1 cellular context compared by ENCODE assay signal in genomic region chr15:73989001-73989798, GRCh38.
TF ChIP-seq lines count a peak whose summit lies in the region.

No MANE protein-coding gene starts in this region.

TF ChIP-seq in SK-N-SH, 30 proteins besides CTCF, POLR2A, EP300 and RAD21 (continued from another document):
- TF ChIP-seq ZBTB33 (IDR thresholded peaks at IDR 0.05; ENCODE audit: borderline replicate concordance, low read depth) (no peak), ELF1 (IDR thresholded peaks at IDR 0.05) (peak; percentile 51; the same call in 1 of the 2 replicates), USF1 (IDR thresholded peaks at IDR 0.05; ENCODE audit: borderline replicate concordance, low read depth) (no peak), RFX5 (IDR thresholded peaks at IDR 0.05; ENCODE audit: low read length) (no peak), IRF3 (IDR thresholded peaks at IDR 0.05; ENCODE audit: low read depth, low read length) (no peak), MXI1 (IDR thresholded peaks at IDR 0.05; ENCODE audit: low read depth, low read length) (no peak), JUND (IDR thresholded peaks at IDR 0.05) (peak; percentile 66; the same call in 1 of the 2 replicates), MAX (IDR thresholded peaks at IDR 0.05; ENCODE audit: low read depth) (peak; percentile 49; the same call in 1 of the 2 replicates), SMC3 (IDR thresholded peaks at IDR 0.05; ENCODE audit: low read depth, low read length) (no peak)
